Comparison of ENCODE assay signal across 8 cellular contexts in genomic region chr15:69159805-69160140, GRCh38. TPM values are rescaled to one million over a fixed set of nuclear protein-coding genes. Genes with fewer than 3 reads are reported as not detected.
DNase-seq lines count a peak whose midpoint lies in the region; TF ChIP-seq lines count a peak whose summit lies in the region.

No MANE protein-coding gene starts in this region.

- H3K27me3 ChIP-seq in testis, result no peaks in the 10 kb centered on the region

- peaks cover 34% of the 10 kb centered on the region for H3K27me3 Mint-ChIP-seq in T-helper 2 cell treated with Interferon-gamma antibody and Interleukin-4, amounts not matched to agents 5 μg/mL and 100 μg/mL, for 36 hours (ENCODE audit: low read depth)

- TF ChIP-seq CTCF in astrocyte of the spinal cord (IDR thresholded peaks at IDR 0.05; ENCODE audit: low read depth, low read length) (no peak), lower leg skin (IDR thresholded peaks at IDR 0.05) (no peak), testis (IDR thresholded peaks at IDR 0.05) (no peak)

- no peaks in the 10 kb centered on the region for H3K36me3 ChIP-seq in testis (ENCODE audit: low read depth, missing control alignments)

- H3K4me3 Mint-ChIP-seq in T-helper 2 cell treated with Interferon-gamma antibody and Interleukin-4, amounts not matched to agents 5 μg/mL and 100 μg/mL, for 36 hours, result peak overlapping the region; percentile 95

- intact Hi-C loops in lower leg skin (cut with DNase I; ENCODE audit: low total_unique reads) (no loop called here), testis (cut with DNase I; ENCODE audit: low total_unique reads) (no loop called here)

- peak overlapping the region; percentile 66 for H3K4me3 ChIP-seq in astrocyte of the spinal cord (ENCODE audit: low read depth, low read length)
- H3K4me3 ChIP-seq in lower leg skin (ENCODE audit: low read depth, poor library complexity, severe bottlenecking), result peak overlapping the region; percentile 37
- H3K4me3 ChIP-seq in testis, result peak overlapping the region; percentile 83 to 95

- no peaks in the 10 kb centered on the region for H3K36me3 Mint-ChIP-seq in T-helper 2 cell treated with Interferon-gamma antibody and Interleukin-4, amounts not matched to agents 5 μg/mL and 100 μg/mL, for 36 hours (ENCODE audit: low read depth)

- H3K4me1 Mint-ChIP-seq in T-helper 2 cell treated with Interferon-gamma antibody and Interleukin-4, amounts not matched to agents 5 μg/mL and 100 μg/mL, for 36 hours (ENCODE audit: low read depth), result peaks cover 13% of the 10 kb centered on the region

- no peaks in the 10 kb centered on the region for H3K4me1 ChIP-seq in testis

- in situ Hi-C loops in astrocyte of the spinal cord (cut with HindIII; ENCODE audit: low sequenced_read_pairs), result no loop called here

- no peaks in the 10 kb centered on the region for H3K9me3 Mint-ChIP-seq in T-helper 2 cell treated with Interferon-gamma antibody and Interleukin-4, amounts not matched to agents 5 μg/mL and 100 μg/mL, for 36 hours

- peak overlapping the region; percentile 76 for H3K27ac Mint-ChIP-seq in T-helper 2 cell treated with Interferon-gamma antibody and Interleukin-4, amounts not matched to agents 5 μg/mL and 100 μg/mL, for 36 hours

- peak overlapping the region; percentile 12 to 84 for H3K27ac ChIP-seq in testis

- TF ChIP-seq POLR2A in lower leg skin (IDR thresholded peaks at IDR 0.05), result no peak
- TF ChIP-seq POLR2A in testis (IDR thresholded peaks at IDR 0.05), result no peak

- DNase-seq in T-helper 2 cell treated with Interferon-gamma antibody and Interleukin-4, amounts not matched to agents 5 μg/mL and 100 μg/mL, for 36 hours (ENCODE audit: low spot score), result no peak
- no peak for DNase-seq in T-helper 2 cell
- no peak for DNase-seq in astrocyte of the spinal cord (ENCODE audit: low read depth, low spot score)
- no peak for DNase-seq in lower leg skin (ENCODE audit: low spot score in 2 of 2)
- DNase-seq in testis, result no peak
- no peak for DNase-seq in H4 (ENCODE audit: low spot score)
- no peak for DNase-seq in NCI-H1092 (lab: John Stamatoyannopoulos, UW)
- DNase-seq in NCI-H2107 treated with DMSO at 0.1 percent for 48 hours (lab: John Stamatoyannopoulos, UW; ENCODE audit: unreplicated experiment), result no peak

- WGBS in lower leg skin, 2 donors, result 16 to 21% methylated on average over 7 of the region's 7 CpGs
- 23 to 25% methylated on average over 7 of the region's 7 CpGs for WGBS in testis, 2 donors

- H3K9me3 ChIP-seq in testis, result no peaks in the 10 kb centered on the region

RNA-seq across cellular contexts. Expression of gene GLCE, which starts 0.7 kb away (rescaled TPM):
- total RNA-seq in lower leg skin, result 10 to 100 TPM; 10.3 to 18.0 (median 12.8) TPM
- 10 to 100 TPM; 15.5 to 18.0 TPM for total RNA-seq in testis
- 10.2 TPM for polyA plus RNA-seq in testis (ENCODE audit: insufficient read depth, low read depth, low replicate concordance)
- 20.6 and 23.2 TPM in 2 replicates for total RNA-seq in H4 (2014; rRNA removed; shearing (Covaris generic))

Comparison
In these comparisons a context has a peak if more than half of its experiments do, and no peak if none do; other contexts are left out.
1. H3K4me3 ChIP-seq: peak in every context shown above with its lines; median percentile 89 in testis; 66 in astrocyte of the spinal cord; 37 in lower leg skin.